In the genomic region with DNA sequence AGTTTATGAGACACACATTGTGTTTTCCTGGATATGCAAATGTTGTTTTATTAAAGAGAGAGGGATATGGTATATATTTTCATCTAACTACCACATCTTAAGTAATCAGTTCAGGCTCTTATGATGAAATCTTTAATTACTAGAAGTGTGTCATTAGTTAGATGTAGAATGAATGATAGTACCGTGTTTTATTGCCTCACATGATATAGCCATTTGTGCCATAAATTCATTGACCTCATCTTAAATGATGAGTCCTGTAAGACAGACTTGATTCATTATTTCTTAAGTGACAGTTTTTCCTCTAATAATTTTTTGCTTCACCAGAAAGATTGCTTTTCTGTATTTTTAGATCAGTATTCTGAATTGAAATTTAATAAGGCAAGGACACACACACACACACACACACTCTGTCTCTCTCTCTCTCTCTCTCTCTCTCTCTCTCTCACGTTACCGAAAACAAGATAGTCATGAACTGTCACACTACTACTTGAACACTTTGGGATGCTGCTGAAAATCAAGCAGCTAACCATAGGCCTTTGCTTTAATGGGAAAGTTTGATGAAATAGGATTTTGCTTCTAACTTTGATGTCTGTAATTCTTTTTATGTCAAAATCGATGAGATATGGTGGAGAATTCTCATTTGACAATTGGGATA, we compare ENCODE assay signal across 24 cellular contexts.
"Had no signal": no experiment of that assay in that cellular context is flagged by ENCODE, and none has a peak within 500 bp of the region (broad histone marks: within the 10 kb centered on the region; RNA-seq: fewer than 3 reads in every experiment).

No MANE protein-coding gene starts in this region.

- H3K9me3 ChIP-seq: left ventricle myocardium inferior, spleen, suprapubic skin, thoracic aorta, tibial artery, upper lobe of right lung had no signal

- FAIRE-seq: kidney, urothelium cell line had no signal

- H3K4me3 ChIP-seq: left ventricle myocardium inferior, lung, skin epidermis, spleen, suprapubic skin, thoracic aorta, tibial artery, upper lobe of right lung had no signal

- H3K36me3 ChIP-seq: spleen, suprapubic skin, thoracic aorta, upper lobe of right lung had no signal

- H3K4me1 ChIP-seq: left ventricle myocardium inferior, upper lobe of right lung had no signal

- H3K79me2 ChIP-seq: parathyroid adenoma had no signal

- DNase-seq: hypothalamus; immature natural killer cell; kidney; left ventricle myocardium inferior; mesendoderm; naive B cell; natural killer cell; nucleus accumbens; retina; right cardiac atrium; spleen; stimulated activated CD4-positive, alpha-beta T cell treated with anti-CD3 and anti-CD28 coated beads, Interleukin-4, amount 100 ng/mL, for 24 hours; stimulated activated naive CD4-positive, alpha-beta T cell; tibial artery; trophoblast cell; upper lobe of right lung had no signal

- H3K27ac ChIP-seq: left ventricle myocardium inferior, parathyroid adenoma, skin epidermis, spleen, suprapubic skin, thoracic aorta, upper lobe of right lung had no signal

- H2AFZ ChIP-seq: parathyroid adenoma had no signal

- ATAC-seq: natural killer cell; right cardiac atrium; sciatic nerve; stimulated activated effector memory CD8-positive, alpha-beta T cell treated with anti-CD3 and anti-CD28 coated beads, Interleukin-12 subunit alpha, Interleukin-12 subunit beta, amount 100 ng/mL, for 72 hours; upper lobe of right lung had no signal

- H3K27me3 ChIP-seq: tibial artery had no signal
